In the genomic region with DNA sequence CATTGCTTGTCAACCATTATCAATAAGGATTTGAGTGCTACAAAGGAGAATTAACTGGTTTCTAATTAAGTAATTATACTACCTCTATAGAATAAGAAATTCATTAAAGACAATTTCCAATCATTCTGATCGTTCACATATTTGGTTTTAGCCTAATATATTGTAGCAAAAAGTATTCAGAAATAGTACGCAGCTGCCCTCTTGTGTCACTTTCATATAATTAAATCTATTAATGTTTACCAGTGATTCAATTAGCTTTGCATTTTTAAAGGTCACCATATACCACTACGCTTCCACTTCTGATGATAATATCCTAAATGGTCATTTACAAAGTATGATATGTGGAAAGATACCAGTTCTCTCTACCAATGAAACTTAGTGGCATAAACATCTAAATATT, we compare ENCODE assay signal across 12 cellular contexts.
DNase-seq lines count a peak whose midpoint lies in the region; ATAC-seq, FAIRE-seq and TF ChIP-seq lines count a peak whose summit lies in the region.
"Had no signal": no experiment of that assay in that cellular context is flagged by ENCODE, and none has a peak within 500 bp of the region (broad histone marks: within the 10 kb centered on the region; RNA-seq: fewer than 3 reads in every experiment).

No MANE protein-coding gene starts in this region.

- H3K4me3 ChIP-seq in adrenal gland (no peak overlapping the region), uterus (no peak overlapping the region)

- H3K27me3 ChIP-seq in adrenal gland (no peaks in the 10 kb centered on the region), uterus (no peaks in the 10 kb centered on the region)

- peaks cover 22 to 32% of the 10 kb centered on the region in 2 donors for H3K4me1 Mint-ChIP-seq in natural killer cell
- peaks cover 0 to 25% of the 10 kb centered on the region in 2 donors for H3K4me1 Mint-ChIP-seq in natural killer cell treated with Interleukin-12 subunit alpha and Interleukin-12 subunit beta and Interleukin-15 and Interleukin-18, amount 100 ng/mL, for 72 hours (ENCODE audit: low read depth in 2 of 2)
- H3K4me1 Mint-ChIP-seq: naive B cell; stimulated activated naive B cell treated with anti-CD40 and anti-IgM and Interleukin-4, amounts not matched to agents 10 μg/mL and 1 μg/mL and 100 μg/mL, for 72 hours had no signal

- TF ChIP-seq POLR2A in adrenal gland (IDR thresholded peaks at IDR 0.05) (no peak), uterus (IDR thresholded peaks at IDR 0.05) (no peak)

- H3K27ac ChIP-seq in adrenal gland = no peak overlapping the region
- no peak overlapping the region for H3K27ac ChIP-seq in uterus

- no peaks in the 10 kb centered on the region for H3K36me3 Mint-ChIP-seq in natural killer cell
- no peaks in the 10 kb centered on the region for H3K36me3 Mint-ChIP-seq in natural killer cell treated with Interleukin-12 subunit alpha and Interleukin-12 subunit beta and Interleukin-15 and Interleukin-18, amount 100 ng/mL, for 72 hours
- H3K36me3 Mint-ChIP-seq: naive B cell; stimulated activated naive B cell treated with anti-CD40 and anti-IgM and Interleukin-4, amounts not matched to agents 10 μg/mL and 1 μg/mL and 100 μg/mL, for 72 hours had no signal

- TF ChIP-seq CTCF in natural killer cell (IDR thresholded peaks at IDR 0.05) (peak; percentile 76), adrenal gland (IDR thresholded peaks at IDR 0.05) (peak; percentile 21 to 62 (median 49)), uterus (IDR thresholded peaks at IDR 0.05) (peak; percentile 29 to 41 (median 34))

- H3K4me1 ChIP-seq in adrenal gland (replicated peaks in 1 of 2) (no peaks in the 10 kb centered on the region), uterus (no peaks in the 10 kb centered on the region)

- 12 to 19% (median 18%) methylated on average over 3 of the region's 3 CpGs for WGBS in adrenal gland, 4 donors

- H3K36me3 ChIP-seq in adrenal gland (replicated peaks in 1 of 2) (no peaks in the 10 kb centered on the region), uterus (no peaks in the 10 kb centered on the region)

- no peaks in the 10 kb centered on the region for H3K9me3 Mint-ChIP-seq in natural killer cell
- H3K9me3 Mint-ChIP-seq in natural killer cell treated with Interleukin-12 subunit alpha and Interleukin-12 subunit beta and Interleukin-15 and Interleukin-18, amount 100 ng/mL, for 72 hours = no peaks in the 10 kb centered on the region

- H3K27me3 Mint-ChIP-seq in natural killer cell (ENCODE audit: low read depth in 2 of 2) = no peaks in the 10 kb centered on the region
- H3K27me3 Mint-ChIP-seq in natural killer cell treated with Interleukin-12 subunit alpha and Interleukin-12 subunit beta and Interleukin-15 and Interleukin-18, amount 100 ng/mL, for 72 hours = peaks cover 0 to 6% of the 10 kb centered on the region in 2 donors
- H3K27me3 Mint-ChIP-seq: dendritic cell treated with granulocyte-macrophage colony-stimulating factor and Interleukin-4, amounts not matched to agents 40 ng/mL and 50 ng/mL, for 4 days; naive B cell; stimulated activated naive B cell treated with anti-CD40 and anti-IgM and Interleukin-4, amounts not matched to agents 10 μg/mL and 1 μg/mL and 100 μg/mL, for 72 hours had no signal

- DNase-seq in natural killer cell = no peak
- DNase-seq in natural killer cell treated with Interleukin-12 subunit alpha and Interleukin-12 subunit beta and Interleukin-15 and Interleukin-18, amount 100 ng/mL, for 72 hours (ENCODE audit: low spot score) = no peak
- no peak for DNase-seq in adrenal gland
- DNase-seq in uterus = no peak
- no peak for DNase-seq in posterior vena cava (ENCODE audit: low spot score)
- DNase-seq in SIG-M5 treated with dmso at 0.1 percent for 504 hours (lab: John Stamatoyannopoulos, UW; ENCODE audit: unreplicated experiment) = no peak
- DNase-seq in HK-2 (ENCODE audit: unreplicated experiment) = no peak
- DNase-seq: activated CD4-positive, alpha-beta T cell treated with anti-CD3 and anti-CD28 coated beads for 1 hour; naive B cell; stimulated activated naive B cell treated with anti-CD40 and anti-IgM and Interleukin-4, amounts not matched to agents 10 μg/mL and 1 μg/mL and 100 μg/mL, for 72 hours had no signal

- H3K9me3 ChIP-seq in adrenal gland (replicated peaks in 1 of 3) (no peaks in the 10 kb centered on the region), uterus (no peaks in the 10 kb centered on the region)

- FAIRE-seq in islet of Langerhans (lab: Jason Lieb, UNC) = peak; percentile 47

- ATAC-seq in natural killer cell = peak in 2 of 3 donors; percentile 49 to 62
- no peak for ATAC-seq in natural killer cell treated with Interleukin-12 subunit alpha and Interleukin-12 subunit beta and Interleukin-15 and Interleukin-18, amount 100 ng/mL, for 72 hours
- ATAC-seq: stimulated activated naive B cell treated with anti-CD40 and anti-IgM and Interleukin-4, amounts not matched to agents 10 μg/mL and 1 μg/mL and 100 μg/mL, for 72 hours had no signal

- H3K27ac Mint-ChIP-seq in natural killer cell = no peak overlapping the region
- no peak overlapping the region for H3K27ac Mint-ChIP-seq in natural killer cell treated with Interleukin-12 subunit alpha and Interleukin-12 subunit beta and Interleukin-15 and Interleukin-18, amount 100 ng/mL, for 72 hours
- H3K27ac Mint-ChIP-seq: dendritic cell treated with granulocyte-macrophage colony-stimulating factor and Interleukin-4, amounts not matched to agents 40 ng/mL and 50 ng/mL, for 4 days; naive B cell; stimulated activated naive B cell treated with anti-CD40 and anti-IgM and Interleukin-4, amounts not matched to agents 10 μg/mL and 1 μg/mL and 100 μg/mL, for 72 hours had no signal

- intact Hi-C loops in natural killer cell (cut with micrococcal nuclease) (loop anchor here (1.0 kb wide), 1 partner anchor 950 kb away; no protein-coding TSS in a partner anchor), adrenal gland (cut with DNase I) (no loop called here), uterus (cut with DNase I; ENCODE audit: low total_unique reads) (no loop called here), posterior vena cava (cut with DNase I) (no loop called here)

- no peak overlapping the region for H3K4me3 Mint-ChIP-seq in natural killer cell
- no peak overlapping the region for H3K4me3 Mint-ChIP-seq in natural killer cell treated with Interleukin-12 subunit alpha and Interleukin-12 subunit beta and Interleukin-15 and Interleukin-18, amount 100 ng/mL, for 72 hours
- H3K4me3 Mint-ChIP-seq: dendritic cell treated with granulocyte-macrophage colony-stimulating factor and Interleukin-4, amounts not matched to agents 40 ng/mL and 50 ng/mL, for 4 days; naive B cell; stimulated activated naive B cell treated with anti-CD40 and anti-IgM and Interleukin-4, amounts not matched to agents 10 μg/mL and 1 μg/mL and 100 μg/mL, for 72 hours had no signal

Comparison
In these comparisons a context has a peak if more than half of its experiments do, and no peak if none do; other contexts are left out.
1. ATAC-seq: peak in natural killer cell (2 of 3); none in natural killer cell treated with Interleukin-12 subunit alpha and Interleukin-12 subunit beta and Interleukin-15 and Interleukin-18, amount 100 ng/mL, for 72 hours (0 of 2).
2. Peak in every context shown above with its lines, with median percentiles within 50 percentile points of each other: CTCF ChIP-seq.